ENCODE assay signal across 1 cellular context in genomic region chr1:36149237-36149972, GRCh38.
TF ChIP-seq lines count a peak whose summit lies in the region.

TRAPPC3 (minus strand) TSS chr1:36149486; CDS start chr1:36149378, 108 bp downstream.

TF ChIP-seq in K562, 482 proteins besides CTCF, POLR2A, EP300 and RAD21 (continued from another document and continues in another):
- TF ChIP-seq CREB5 (CRISPR knock-in tag; IDR thresholded peaks at IDR 0.05) (no peak), RBM17 (IDR thresholded peaks at IDR 0.05; ENCODE audit: borderline replicate concordance, low read depth, low read length) (no peak), CC2D1A (IDR thresholded peaks at IDR 0.05) (peak; percentile 91), DIDO1 (tag; IDR thresholded peaks at IDR 0.05; ENCODE audit: low read depth) (no peak), TAF9B (IDR thresholded peaks at IDR 0.05; ENCODE audit: partially characterized antibody) (no peak), ZBTB26 (CRISPR knock-in tag; IDR thresholded peaks at IDR 0.05) (no peak), KLF16 (IDR thresholded peaks at IDR 0.05) (peak; percentile 48; the same call in 1 of the 2 replicates), HMBOX1 (IDR thresholded peaks at IDR 0.05) (no peak), MCM7 (IDR thresholded peaks at IDR 0.05) (no peak), NCOA6 (IDR thresholded peaks at IDR 0.05) (no peak), HMGN3 (IDR thresholded peaks at IDR 0.05; ENCODE audit: borderline replicate concordance, extremely low read depth, insufficient read length, low read depth, low read length) (peak; percentile 87), HMG20A (CRISPR knock-in tag; conservative IDR thresholded peaks at IDR 0.05) (no peak), PTBP1 (IDR thresholded peaks at IDR 0.05; ENCODE audit: low read depth, low read length) (no peak), RREB1 (CRISPR knock-in tag; IDR thresholded peaks at IDR 0.05) (no peak), ZNF764 (CRISPR knock-in tag; IDR thresholded peaks at IDR 0.05; ENCODE audit: low read depth) (no peak), CEBPZ (IDR thresholded peaks at IDR 0.05; ENCODE audit: borderline replicate concordance, low read depth, low read length) (no peak), PCBP1 (IDR thresholded peaks at IDR 0.05; ENCODE audit: low read depth, low read length, poor library complexity, severe bottlenecking) (no peak), GATAD2A (IDR thresholded peaks at IDR 0.05) (no peak), NR3C1 (CRISPR knock-in tag; IDR thresholded peaks at IDR 0.05) (no peak), ZKSCAN1 (IDR thresholded peaks at IDR 0.05; ENCODE audit: low read depth, low read length) (peak; percentile 98), ZNF57 (CRISPR knock-in tag; IDR thresholded peaks at IDR 0.05) (no peak), ZFPM2 (CRISPR knock-in tag; IDR thresholded peaks at IDR 0.05) (0 out of 2 replicates have a peak, but pooled peaks have one; percentile 28), PRMT5 (CRISPR knock-in tag; IDR thresholded peaks at IDR 0.05) (no peak), NR4A1 (CRISPR knock-in tag; IDR thresholded peaks at IDR 0.05) (no peak), NR4A1 (tag; IDR thresholded peaks at IDR 0.05) (peak; percentile 69), RFX1 (IDR thresholded peaks at IDR 0.05) (no peak), YY1 (IDR thresholded peaks at IDR 0.05; ENCODE audit: borderline replicate concordance in 1 of 3, control insufficient read depth in 1 of 3, extremely low read depth in 1 of 3, insufficient read depth in 3 of 3, insufficient read length in 1 of 3, insufficient replicate concordance in 2 of 3, low read depth in 1 of 3, low read length in 2 of 3) (peak in 2 of 3 experiments; percentile 82 to 90), IRF1 (CRISPR knock-in tag; IDR thresholded peaks at IDR 0.05; ENCODE audit: borderline replicate concordance) (no peak), HNRNPUL1 (IDR thresholded peaks at IDR 0.05; ENCODE audit: low read length) (no peak), TFE3 (CRISPR knock-in tag; IDR thresholded peaks at IDR 0.05) (no peak), ZNF184 (CRISPR knock-in tag; IDR thresholded peaks at IDR 0.05) (no peak), ZNF655 (CRISPR knock-in tag; IDR thresholded peaks at IDR 0.05) (no peak), ZNF445 (CRISPR knock-in tag; IDR thresholded peaks at IDR 0.05; ENCODE audit: low read depth) (no peak), NR0B1 (IDR thresholded peaks at IDR 0.05; ENCODE audit: partially characterized antibody) (no peak), ZNF586 (CRISPR knock-in tag; conservative IDR thresholded peaks at IDR 0.05) (no peak), SIX5 (IDR thresholded peaks at IDR 0.05; ENCODE audit: borderline replicate concordance in 1 of 2, insufficient read depth in 1 of 2, low read depth in 1 of 2, low read length in 2 of 2) (peak; percentile 96 to 97), ZSCAN29 (IDR thresholded peaks at IDR 0.05) (no peak), MEIS2 (IDR thresholded peaks at IDR 0.05; ENCODE audit: partially characterized antibody) (peak; percentile 92), VEZF1 (CRISPR knock-in tag; IDR thresholded peaks at IDR 0.05) (peak; percentile 96), ZNF274 (IDR thresholded peaks at IDR 0.05; ENCODE audit: borderline replicate concordance, low read depth, low read length) (no peak), GTF2F1 (IDR thresholded peaks at IDR 0.05; ENCODE audit: low read depth, low read length) (peak; percentile 83; the same call in 1 of the 2 replicates), U2AF1 (optimal IDR thresholded peaks at IDR 0.05; ENCODE audit: low read depth, low read length) (peak; percentile 71), GATA2 (CRISPR knock-in tag; IDR thresholded peaks at IDR 0.05) (no peak), MAFK (IDR thresholded peaks at IDR 0.05; ENCODE audit: low read length) (0 out of 2 replicates have a peak, but pooled peaks have one; percentile 3)
